16 cellular contexts compared by ENCODE assay signal in genomic region chr4:153408932-153409331, GRCh38. TPM values are rescaled to one million over a fixed set of nuclear protein-coding genes. Genes with fewer than 3 reads are reported as not detected.
A peak's percentile ranks its signal among the peaks of the same experiment; 100 is the strongest.
DNase-seq lines count a peak whose midpoint lies in the region; ATAC-seq, FAIRE-seq and TF ChIP-seq lines count a peak whose summit lies in the region.
"Had no signal": no experiment of that assay in that cellular context is flagged by ENCODE, and none has a peak within 500 bp of the region (broad histone marks: within the 10 kb centered on the region; RNA-seq: fewer than 3 reads in every experiment).

No MANE protein-coding gene starts in this region.

- H3K9ac ChIP-seq in IMR-90 (ENCODE audit: low read depth, low read length): no peak overlapping the region
- H3K9ac ChIP-seq in astrocyte (ENCODE audit: low read length): no peak overlapping the region
- H3K9ac ChIP-seq: BLaER1 had no signal

- no peaks in the 10 kb centered on the region for H3K79me1 ChIP-seq in IMR-90 (ENCODE audit: low read depth in 1 of 2, low read length in 2 of 2)

- H3K36me3 ChIP-seq in ACC112 (ENCODE audit: insufficient read depth, low read length) (no peaks in the 10 kb centered on the region), IMR-90 (ENCODE audit: control insufficient read depth, insufficient read depth, low read length) (no peaks in the 10 kb centered on the region), astrocyte (ENCODE audit: insufficient read depth, low read length) (no peaks in the 10 kb centered on the region), psoas muscle (ENCODE audit: insufficient read depth in 1 of 2, low read depth in 1 of 2) (no peaks in the 10 kb centered on the region)

- no peak overlapping the region for H2BK20ac ChIP-seq in IMR-90 (ENCODE audit: low read depth, low read length)

- no peak overlapping the region for H2AK5ac ChIP-seq in IMR-90 (ENCODE audit: low read depth, low read length)

- peaks cover 9% of the 10 kb centered on the region for H3K4me1 Mint-ChIP-seq in astrocyte (ENCODE audit: low read depth, unreplicated experiment)
- peaks cover 9% of the 10 kb centered on the region for H3K4me1 Mint-ChIP-seq in T-helper 2 cell treated with Interferon-gamma antibody and Interleukin-4, amounts not matched to agents 5 μg/mL and 100 μg/mL, for 36 hours (ENCODE audit: low read depth)

- no peak overlapping the region for H4K91ac ChIP-seq in IMR-90 (ENCODE audit: insufficient read depth, low read depth, low read length)

- H3K4me1 ChIP-seq in ACC112 (ENCODE audit: control insufficient read depth, insufficient read depth, low read length, unreplicated experiment) (peaks cover 12% of the 10 kb centered on the region), IMR-90 (ENCODE audit: control insufficient read depth, insufficient read depth, low read length) (peaks cover 3% of the 10 kb centered on the region; the same call in 1 of the 2 replicates), astrocyte (ENCODE audit: insufficient read depth, low read length) (peaks cover 9% of the 10 kb centered on the region), psoas muscle (peaks cover 8% of the 10 kb centered on the region)

- H3K27ac Mint-ChIP-seq in astrocyte (ENCODE audit: unreplicated experiment): no peak overlapping the region
- H3K27ac Mint-ChIP-seq in T-helper 2 cell treated with Interferon-gamma antibody and Interleukin-4, amounts not matched to agents 5 μg/mL and 100 μg/mL, for 36 hours: no peak overlapping the region
- H3K27ac Mint-ChIP-seq: CD4-positive, CD25-positive, alpha-beta regulatory T cell had no signal

- H2BK15ac ChIP-seq in IMR-90 (ENCODE audit: low read depth, low read length): no peak overlapping the region

- H4K8ac ChIP-seq in IMR-90 (ENCODE audit: low read depth in 2 of 2, low read length in 2 of 2): no peak overlapping the region

- no peak overlapping the region for H3K4me3 Mint-ChIP-seq in astrocyte (ENCODE audit: unreplicated experiment)
- H3K4me3 Mint-ChIP-seq in T-helper 2 cell treated with Interferon-gamma antibody and Interleukin-4, amounts not matched to agents 5 μg/mL and 100 μg/mL, for 36 hours: no peak overlapping the region
- H3K4me3 Mint-ChIP-seq: CD4-positive, CD25-positive, alpha-beta regulatory T cell had no signal

- H3K27ac ChIP-seq in ACC112 (ENCODE audit: low read depth, low read length) (peak overlapping the region; percentile 32; the same call in 1 of the 2 replicates), IMR-90 (ENCODE audit: insufficient read depth, low read length) (no peak overlapping the region), astrocyte (ENCODE audit: low read depth, low read length) (peak overlapping the region; percentile 17), psoas muscle (no peak overlapping the region)
- H3K27ac ChIP-seq: 22Rv1, BLaER1 had no signal

- ATAC-seq in IMR-90 (ENCODE audit: low read depth) (no peak), psoas muscle (no peak)
- ATAC-seq: GM12878, HCT116 had no signal

- DNase-seq in IMR-90: peak; percentile 41
- no peak for DNase-seq in astrocyte (ENCODE audit: low read depth)
- DNase-seq in iris pigment epithelial cell (ENCODE audit: low read depth): peak; percentile 19
- no peak for DNase-seq in psoas muscle
- DNase-seq in GM13976 (ENCODE audit: low spot score): no peak
- DNase-seq in occipital lobe (lab: John Stamatoyannopoulos, UW): no peak
- no peak for DNase-seq in T-helper 2 cell treated with Interferon-gamma antibody and Interleukin-4, amounts not matched to agents 5 μg/mL and 100 μg/mL, for 36 hours (ENCODE audit: low spot score)
- DNase-seq: AML-193; CD4-positive, CD25-positive, alpha-beta regulatory T cell; DMS53 had no signal

- H3K4me3 ChIP-seq in ACC112 (ENCODE audit: low read depth, low read length) (no peak overlapping the region), IMR-90 (ENCODE audit: insufficient read depth, low read depth, low read length) (no peak overlapping the region), astrocyte (ENCODE audit: insufficient read depth, low read depth, low read length) (no peak overlapping the region), psoas muscle (no peak overlapping the region)
- H3K4me3 ChIP-seq: BLaER1, GM12878 had no signal

- no peak overlapping the region for H3K56ac ChIP-seq in IMR-90 (ENCODE audit: extremely low read depth, insufficient read depth, low read length)

- H4K20me1 ChIP-seq in IMR-90 (ENCODE audit: insufficient read depth, low read length) (no peaks in the 10 kb centered on the region), astrocyte (ENCODE audit: insufficient read depth, low read length) (no peaks in the 10 kb centered on the region)
- H4K20me1 ChIP-seq: BLaER1 had no signal

- in situ Hi-C loops in IMR-90 (cut with MboI; ENCODE audit: low sequenced_read_pairs) (no loop called here), GM13976 (cut with MboI; ENCODE audit: low sequenced_read_pairs, unreplicated experiment) (no loop called here)

- no peaks in the 10 kb centered on the region for H3K9me3 Mint-ChIP-seq in astrocyte (ENCODE audit: unreplicated experiment)
- H3K9me3 Mint-ChIP-seq in T-helper 2 cell treated with Interferon-gamma antibody and Interleukin-4, amounts not matched to agents 5 μg/mL and 100 μg/mL, for 36 hours: no peaks in the 10 kb centered on the region

- H2AFZ ChIP-seq in ACC112 (ENCODE audit: low read length, unreplicated experiment) (no peak overlapping the region), IMR-90 (replicated peaks; ENCODE audit: low read length, poor library complexity) (no peak overlapping the region), astrocyte (ENCODE audit: low read depth, low read length) (no peak overlapping the region)

- dilution Hi-C loops in IMR-90 (cut with HindIII; ENCODE audit: low sequenced_read_pairs, unreplicated experiment): no loop called here

- TF ChIP-seq POLR2A in IMR-90 (IDR thresholded peaks at IDR 0.05; ENCODE audit: low read depth, low read length): no peak

- no peak overlapping the region for H2BK120ac ChIP-seq in IMR-90 (ENCODE audit: low read depth, low read length)

- no peak for FAIRE-seq in astrocyte (lab: Jason Lieb, UNC)
- FAIRE-seq: GM12878, GM19239 had no signal

- H3K9me3 ChIP-seq in IMR-90 (ENCODE audit: control insufficient read depth, insufficient read depth, low read length): no peaks in the 10 kb centered on the region
- no peaks in the 10 kb centered on the region for H3K9me3 ChIP-seq in astrocyte (ENCODE audit: insufficient read depth, low read depth, low read length)
- no peaks in the 10 kb centered on the region for H3K9me3 ChIP-seq in psoas muscle

- H4K5ac ChIP-seq in IMR-90 (ENCODE audit: low read depth, low read length): no peak overlapping the region

- 0 out of 2 replicates have a peak, but pooled peaks cover 3% of the 10 kb centered on the region for H3K9me1 ChIP-seq in IMR-90 (ENCODE audit: insufficient read depth, low read length)

- POLR2A ChIA-PET in IMR-90 (lab: Charles Lee; ENCODE audit: unreplicated experiment): no interaction called here

- no peak overlapping the region for H3K14ac ChIP-seq in IMR-90 (replicated peaks; ENCODE audit: low read depth, low read length)

- H2BK5ac ChIP-seq in IMR-90 (ENCODE audit: low read depth, low read length, poor library complexity, severe bottlenecking): peak overlapping the region; percentile 76

- H3K79me2 ChIP-seq in ACC112 (ENCODE audit: control insufficient read depth, insufficient read depth, low read length, unreplicated experiment) (no peaks in the 10 kb centered on the region), astrocyte (ENCODE audit: insufficient read depth, low read length) (no peaks in the 10 kb centered on the region)

- H3K36me3 Mint-ChIP-seq in astrocyte (ENCODE audit: low read depth, unreplicated experiment): no peaks in the 10 kb centered on the region
- H3K36me3 Mint-ChIP-seq in T-helper 2 cell treated with Interferon-gamma antibody and Interleukin-4, amounts not matched to agents 5 μg/mL and 100 μg/mL, for 36 hours (ENCODE audit: low read depth): peaks cover 22% of the 10 kb centered on the region
- H3K36me3 Mint-ChIP-seq: CD4-positive, CD25-positive, alpha-beta regulatory T cell had no signal

- intact Hi-C loops in IMR-90 (cut with micrococcal nuclease): no loop called here
- intact Hi-C loops in psoas muscle (cut with DNase I): no loop called here

- H3K4ac ChIP-seq in IMR-90 (ENCODE audit: low read depth, low read length): no peak overlapping the region

- no TSS peak for BruUV-seq in IMR-90 (replicated peaks; lab: Mats Ljungman, UMichigan)

- CTCF ChIA-PET in IMR-90 (lab: Yijun Ruan, JAX): interaction anchor here (0.7 to 0.9 kb wide), 2 partner anchors 12 to 57 kb away, joined by 3 to 4 read pairs; partner anchors contain the start of gene TMEM131L

- H3K23ac ChIP-seq in IMR-90 (ENCODE audit: low read depth, low read length): no peak overlapping the region

- H3K27me3 ChIP-seq in ACC112 (ENCODE audit: insufficient read depth, low read length): no peaks in the 10 kb centered on the region
- H3K27me3 ChIP-seq in IMR-90 (ENCODE audit: control insufficient read depth, insufficient read depth, low read length): no peaks in the 10 kb centered on the region
- no peaks in the 10 kb centered on the region for H3K27me3 ChIP-seq in astrocyte (ENCODE audit: insufficient read depth, low read length)
- H3K27me3 ChIP-seq in psoas muscle (ENCODE audit: insufficient read depth in 3 of 3, low read length in 2 of 3): no peaks in the 10 kb centered on the region
- H3K27me3 ChIP-seq: BLaER1 had no signal

- H3K4me2 ChIP-seq in IMR-90 (ENCODE audit: low read depth, low read length) (no peak overlapping the region; the same call in 1 of the 2 replicates), astrocyte (ENCODE audit: low read length) (no peak overlapping the region)
- H3K4me2 ChIP-seq: BLaER1 had no signal

- no CpG with 5 or more reads among the region's 3 CpGs for WGBS in IMR-90 (ENCODE audit: extremely low coverage in 2 of 2, insufficient read length in 1 of 2), 2 experiments
- WGBS in psoas muscle, 3 donors: 91 to 95% (median 94%) methylated on average over 3 of the region's 3 CpGs

- no peaks in the 10 kb centered on the region for H3K27me3 Mint-ChIP-seq in astrocyte (ENCODE audit: low read depth, unreplicated experiment)
- H3K27me3 Mint-ChIP-seq in T-helper 2 cell treated with Interferon-gamma antibody and Interleukin-4, amounts not matched to agents 5 μg/mL and 100 μg/mL, for 36 hours (ENCODE audit: low read depth): no peaks in the 10 kb centered on the region
- H3K27me3 Mint-ChIP-seq: CD4-positive, CD25-positive, alpha-beta regulatory T cell had no signal

- TF ChIP-seq CTCF in IMR-90 (conservative IDR thresholded peaks at IDR 0.05; ENCODE audit: low read depth, low read length) (no peak), astrocyte (IDR thresholded peaks at IDR 0.05; ENCODE audit: insufficient read depth, low read depth, low read length) (no peak), psoas muscle (IDR thresholded peaks at IDR 0.05) (no peak), GM13976 (IDR thresholded peaks at IDR 0.05; ENCODE audit: borderline replicate concordance, control extremely low read depth, extremely low read depth, insufficient read depth, missing control alignments) (no peak)

- no peak overlapping the region for H3K18ac ChIP-seq in IMR-90 (ENCODE audit: low read depth, low read length)

- H2AK9ac ChIP-seq in IMR-90 (replicated peaks; ENCODE audit: low read depth, low read length, poor library complexity): no peak overlapping the region

- no peak for TF ChIP-seq RAD21 in IMR-90 (IDR thresholded peaks at IDR 0.05; ENCODE audit: low read length)

RNA-seq across cellular contexts. Expression of gene TMEM131L, which starts 57.2 kb away (rescaled TPM):
- total RNA-seq in IMR-90 (2012; rRNA removed) (16.1 and 23.8 TPM in 2 replicates), astrocyte (18.3 and 18.6 TPM in 2 replicates), psoas muscle (10 to 100 TPM in 2 of 4 donors, 1 to 10 TPM in 2; 6.9 to 21.2 (median 11.5) TPM), occipital lobe (48.7 TPM)
- polyA plus RNA-seq in IMR-90 (2012; rRNA removed) (8.2 and 8.4 TPM in 2 replicates), psoas muscle (1 to 10 TPM; 2.1 to 6.7 (median 3.3) TPM)
- 3.9 and 4.9 TPM in 2 replicates for polyA plus RNA-seq in IMR-90 (2012; cell fraction: cytosol; rRNA removed)
- polyA plus RNA-seq in IMR-90 (2012; cell fraction: nucleus; rRNA removed; ENCODE audit: low replicate concordance): 10.1 and 26.3 TPM in 2 replicates

Comparison
In these comparisons a context has a peak if more than half of its experiments do, and no peak if none do; other contexts are left out.
1. H3K27ac ChIP-seq: peak in ACC112 (single experiment) and astrocyte (single experiment); none in IMR-90 (single experiment) and psoas muscle (single experiment).
2. DNase-seq: peak in IMR-90 (single experiment) and iris pigment epithelial cell (single experiment); none in astrocyte (single experiment), psoas muscle (0 of 2), GM13976 (single experiment), occipital lobe (single experiment) and T-helper 2 cell treated with Interferon-gamma antibody and Interleukin-4, amounts not matched to agents 5 μg/mL and 100 μg/mL, for 36 hours (single experiment).